Comparison of ENCODE assay signal across 19 cellular contexts in the genomic region with DNA sequence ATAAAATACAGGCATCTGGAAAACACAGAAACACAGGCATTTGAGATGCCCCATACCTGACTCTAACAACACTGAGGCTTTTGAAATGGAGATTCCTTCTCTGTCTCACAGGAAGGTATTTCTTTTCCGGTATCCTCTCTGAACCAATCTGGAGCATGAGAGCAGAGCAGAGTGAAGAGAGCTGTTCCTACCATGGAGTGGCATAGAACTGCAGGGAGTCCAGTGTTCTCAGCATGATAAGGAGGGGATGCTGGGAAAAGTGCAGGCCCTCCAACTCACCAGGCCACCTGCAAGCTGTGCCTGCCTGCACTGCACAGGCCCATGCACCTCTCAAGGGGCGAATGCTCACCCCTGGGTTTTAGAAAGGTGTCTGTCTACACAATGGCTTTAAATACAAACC.
DNase-seq lines count a peak whose midpoint lies in the region; ATAC-seq, FAIRE-seq and TF ChIP-seq lines count a peak whose summit lies in the region.
"Had no signal": no experiment of that assay in that cellular context is flagged by ENCODE, and none has a peak within 500 bp of the region (broad histone marks: within the 10 kb centered on the region; RNA-seq: fewer than 3 reads in every experiment).

No MANE protein-coding gene starts in this region.

- no peak for TF ChIP-seq POLR2A in H1 (IDR thresholded peaks at IDR 0.05; ENCODE audit: control extremely low read depth in 1 of 2, low read depth in 2 of 2, low read length in 2 of 2)

- no peaks in the 10 kb centered on the region for H3K23me2 ChIP-seq in H1 (ENCODE audit: low read depth, low read length)

- peak; percentile 72 for ATAC-seq in GM23338
- ATAC-seq in Panc1 = no peak
- ATAC-seq in GM18909 (IDR thresholded peaks at IDR 0.05; ENCODE audit: poor library complexity, unreplicated experiment) = no peak

- no peak overlapping the region for H2BK20ac ChIP-seq in H1 (ENCODE audit: low read length)

- intact Hi-C loops in Panc1 (cut with micrococcal nuclease; ENCODE audit: unreplicated experiment) = no loop called here

- H4K20me1 ChIP-seq in GM23338 (replicated peaks; ENCODE audit: insufficient read depth) = no peaks in the 10 kb centered on the region
- peaks cover 0 to 1% of the 10 kb centered on the region in 2 experiments for H4K20me1 ChIP-seq in H1 (replicated peaks in 1 of 2; ENCODE audit: control insufficient read depth in 1 of 2, insufficient read depth in 2 of 2, low read length in 2 of 2)

- H3K79me1 ChIP-seq in H1 (ENCODE audit: low read depth, low read length) = no peaks in the 10 kb centered on the region

- H3K27me3 ChIP-seq in GM23338 (ENCODE audit: insufficient read depth) (no peaks in the 10 kb centered on the region), Panc1 (ENCODE audit: control insufficient read depth, insufficient read depth, low read length) (no peaks in the 10 kb centered on the region), H1 (replicated peaks in 1 of 4; ENCODE audit: control insufficient read depth in 3 of 4, extremely low read depth in 1 of 4, insufficient read depth in 3 of 4, low read length in 3 of 4) (no peaks in the 10 kb centered on the region; a peak in 2 of 7 replicates)
- H3K27me3 ChIP-seq: BE2C had no signal

- H3K9me3 ChIP-seq in HEK293 (ENCODE audit: control insufficient read depth, insufficient read depth, low read depth, low read length) (no peaks in the 10 kb centered on the region), Panc1 (ENCODE audit: control insufficient read depth, insufficient read depth, low read depth, low read length) (no peaks in the 10 kb centered on the region), H1 (ENCODE audit: insufficient read depth in 2 of 2, low read depth in 1 of 2, low read length in 1 of 2) (no peaks in the 10 kb centered on the region)
- H3K9me3 ChIP-seq: BE2C, HAP-1 had no signal

- no peaks in the 10 kb centered on the region for H3K79me2 ChIP-seq in GM23338 (replicated peaks; ENCODE audit: insufficient read depth)
- H3K79me2 ChIP-seq in H1 (ENCODE audit: control insufficient read depth in 1 of 2, insufficient read depth in 2 of 2, low read length in 2 of 2) = no peaks in the 10 kb centered on the region

- 83% methylated on average over 2 of the region's 2 CpGs; no CpG with 5 or more reads in 1 of the 2 experiments for WGBS in H1 (ENCODE audit: extremely low coverage in 1 of 2, insufficient coverage in 1 of 2, insufficient read length in 1 of 2, insufficient replicate concordance in 2 of 2, low coverage in 1 of 2, low lambda C conversion rate in 2 of 2, missing lambda C conversion rate in 1 of 2), 2 experiments

- no peak overlapping the region for H3K4me3 ChIP-seq in GM23338
- no peak overlapping the region for H3K4me3 ChIP-seq in HEK293 (ENCODE audit: low read depth, low read length)
- H3K4me3 ChIP-seq in Panc1 (ENCODE audit: low read depth in 2 of 2, low read length in 2 of 2) = no peak overlapping the region
- H3K4me3 ChIP-seq in H1 (ENCODE audit: extremely low read depth in 1 of 4, insufficient read depth in 2 of 4, low read depth in 3 of 4, low read length in 4 of 4) = no peak overlapping the region
- H3K4me3 ChIP-seq: HAP-1 had no signal

- H3F3A ChIP-seq in GM23338 (replicated peaks; ENCODE audit: low read depth) = no peaks in the 10 kb centered on the region

- no peak for TF ChIP-seq EP300 in H1 (IDR thresholded peaks at IDR 0.05; ENCODE audit: borderline replicate concordance in 1 of 2, low read depth in 2 of 2, low read length in 2 of 2)

- H2BK5ac ChIP-seq in H1 (ENCODE audit: low read depth, low read length) = no peak overlapping the region

- in situ Hi-C loops in Panc1 (cut with HindIII; ENCODE audit: low pct_unique_long_range_greater_than_20kb, low sequenced_read_pairs) = no loop called here

- no peak overlapping the region for H3K27ac Mint-ChIP-seq in GM23338
- H3K27ac Mint-ChIP-seq: CD4-positive, CD25-positive, alpha-beta regulatory T cell had no signal

- H3K27me3 Mint-ChIP-seq in GM23338 (ENCODE audit: insufficient read depth, low read depth, poor library complexity) = no peaks in the 10 kb centered on the region
- H3K27me3 Mint-ChIP-seq: CD4-positive, CD25-positive, alpha-beta regulatory T cell had no signal

- no peak overlapping the region for H2AK5ac ChIP-seq in H1 (ENCODE audit: low read depth, low read length)

- no peak overlapping the region for H2BK120ac ChIP-seq in H1 (replicated peaks; ENCODE audit: low read depth, low read length)

- no peak overlapping the region for H3K4ac ChIP-seq in H1 (replicated peaks; ENCODE audit: insufficient read length, low read depth, low read length)

- CTCF ChIA-PET in HEK293 (lab: Yijun Ruan, JAX) = interaction anchor here (0.6 kb wide), 1 partner anchor 12 kb away, joined by 4 read pairs; no protein-coding TSS in a partner anchor
- CTCF ChIA-PET in Panc1 (lab: Charles Lee) = no interaction called here
- CTCF ChIA-PET in H1 (lab: Charles Lee; ENCODE audit: partially characterized antibody) = interaction anchor here (1.2 to 1.9 kb wide), 2 partner anchors 10 to 91 kb away, joined by 3 to 7 read pairs; no protein-coding TSS in a partner anchor

- DNase-seq in GM23338 (ENCODE audit: low spot score) (peak; percentile 30), Panc1 (ENCODE audit: low read depth, low spot score) (no peak), H1 (ENCODE audit: low read depth in 1 of 2, low spot score in 2 of 2) (no peak), KG1 (lab: John Stamatoyannopoulos, UW) (no peak), activated T-cell treated with anti-CD3 and anti-CD28 coated beads for 4 hours (no peak)
- DNase-seq: ACHN; BE2C; C1 segment of cervical spinal cord; CD4-positive, CD25-positive, alpha-beta regulatory T cell; DMS153; DMS79 treated with DMSO at 0.1 percent for 48 hours; GF-D8; IMR-90; KBM-7 had no signal

- H3K9me2 ChIP-seq in GM23338 (ENCODE audit: insufficient read depth) = no peaks in the 10 kb centered on the region

- no peaks in the 10 kb centered on the region for H3K36me3 ChIP-seq in GM23338 (ENCODE audit: insufficient read depth)
- no peaks in the 10 kb centered on the region for H3K36me3 ChIP-seq in HEK293 (ENCODE audit: control insufficient read depth in 2 of 2, insufficient read depth in 1 of 2, low read length in 2 of 2)
- H3K36me3 ChIP-seq in Panc1 (ENCODE audit: control insufficient read depth, insufficient read depth, low read length) = no peaks in the 10 kb centered on the region
- H3K36me3 ChIP-seq in H1 (ENCODE audit: control insufficient read depth in 2 of 4, insufficient read depth in 4 of 4, low read length in 3 of 4) = no peaks in the 10 kb centered on the region
- H3K36me3 ChIP-seq: BE2C, HAP-1 had no signal

- no peak overlapping the region for H2AFZ ChIP-seq in GM23338
- no peak overlapping the region for H2AFZ ChIP-seq in H1 (ENCODE audit: low read length)

- no peak overlapping the region for H2BK15ac ChIP-seq in H1 (ENCODE audit: low read length)

- no peak overlapping the region for H3K9ac ChIP-seq in H1 (replicated peaks in 1 of 4; ENCODE audit: extremely low read depth in 1 of 4, low read depth in 3 of 4, low read length in 3 of 4)

- POLR2A ChIA-PET in HEK293 (lab: Yijun Ruan, JAX) = no interaction called here
- POLR2A ChIA-PET in Panc1 (lab: Charles Lee) = no interaction called here
- POLR2A ChIA-PET in H1 (lab: Charles Lee; ENCODE audit: partially characterized antibody) = interaction anchor here (0.9 kb wide), 1 partner anchor 66 kb away, joined by 4 read pairs; no protein-coding TSS in a partner anchor

- H3K56ac ChIP-seq in H1 (replicated peaks; ENCODE audit: insufficient read length, low read depth, low read length) = no peak overlapping the region

- TF ChIP-seq CTCF in GM23338 (conservative IDR thresholded peaks at IDR 0.05; ENCODE audit: low read depth in 2 of 2) = no peak
- TF ChIP-seq CTCF in HEK293 (tag by site-specific recombination; IDR thresholded peaks at IDR 0.05) = no peak
- TF ChIP-seq CTCF in Panc1 (IDR thresholded peaks at IDR 0.05) = no peak
- TF ChIP-seq CTCF in H1 (IDR thresholded peaks at IDR 0.05; ENCODE audit: control extremely low read depth in 1 of 3, insufficient read depth in 1 of 3, low read depth in 1 of 3, low read length in 3 of 3) = no peak

- H4K5ac ChIP-seq in H1 (ENCODE audit: insufficient read length, low read depth, low read length) = no peak overlapping the region

- FAIRE-seq in H1 (lab: Jason Lieb, UNC) = peak; percentile 24
- FAIRE-seq: A204.1 had no signal

- no peaks in the 10 kb centered on the region for H3K36me3 Mint-ChIP-seq in GM23338 (ENCODE audit: low read depth)
- H3K36me3 Mint-ChIP-seq: CD4-positive, CD25-positive, alpha-beta regulatory T cell had no signal

- H4K8ac ChIP-seq in H1 (ENCODE audit: extremely low read depth, insufficient read depth, low read length) = no peak overlapping the region

- H2BK12ac ChIP-seq in H1 (ENCODE audit: low read depth, low read length) = no peak overlapping the region

- no peak overlapping the region for H3K23ac ChIP-seq in H1 (ENCODE audit: insufficient read length)

- H3K4me3 Mint-ChIP-seq in GM23338 = no peak overlapping the region
- H3K4me3 Mint-ChIP-seq: CD4-positive, CD25-positive, alpha-beta regulatory T cell had no signal

- H3K4me1 Mint-ChIP-seq in GM23338 = peaks cover 21% of the 10 kb centered on the region
- H3K4me1 Mint-ChIP-seq: CD4-positive, CD25-positive, alpha-beta regulatory T cell had no signal

- H3K4me2 ChIP-seq in GM23338 (no peak overlapping the region), H1 (ENCODE audit: insufficient read depth in 1 of 2, low read depth in 2 of 2, low read length in 2 of 2) (no peak overlapping the region)

- no peak overlapping the region for H3K18ac ChIP-seq in H1 (ENCODE audit: extremely low read depth, low read length)

- TF ChIP-seq RAD21 in H1 (IDR thresholded peaks at IDR 0.05 in 1 of 2, conservative IDR thresholded peaks at IDR 0.05 in 1 of 2; ENCODE audit: low read depth in 2 of 2, low read length in 2 of 2) = no peak

- no peak overlapping the region for H3K14ac ChIP-seq in H1 (ENCODE audit: insufficient read length)

- no peaks in the 10 kb centered on the region for H3K9me3 Mint-ChIP-seq in GM23338

- no peak overlapping the region for H4K91ac ChIP-seq in H1 (replicated peaks; ENCODE audit: insufficient read length, low read length)

- BruUV-seq in Panc1 (replicated peaks; lab: Mats Ljungman, UMichigan) = no TSS peak

- no peak overlapping the region for H3K27ac ChIP-seq in GM23338 (ENCODE audit: low read depth)
- H3K27ac ChIP-seq in HEK293 (ENCODE audit: extremely low read depth, low read depth, low read length) = no peak overlapping the region
- H3K27ac ChIP-seq in Panc1 (ENCODE audit: low read length) = 0 out of 2 replicates have a peak overlapping the region, but pooled peaks have one; percentile 17
- no peak overlapping the region for H3K27ac ChIP-seq in H1 (ENCODE audit: low read depth, low read length)
- H3K27ac ChIP-seq: HL-60 had no signal

- H3K4me1 ChIP-seq in GM23338 (ENCODE audit: insufficient read depth) (peaks cover 19% of the 10 kb centered on the region), HEK293 (ENCODE audit: control insufficient read depth, insufficient read depth, low read length) (no peaks in the 10 kb centered on the region), Panc1 (ENCODE audit: control insufficient read depth, insufficient read depth, low read length) (peaks cover 6% of the 10 kb centered on the region), H1 (replicated peaks in 1 of 4; ENCODE audit: control insufficient read depth in 3 of 4, insufficient read depth in 4 of 4, low read length in 3 of 4) (peaks cover 1 to 6% (median 5%) of the 10 kb centered on the region in 4 experiments; a peak in 4 of 7 replicates)
- H3K4me1 ChIP-seq: BE2C, HAP-1 had no signal

TF ChIP-seq in H1, 55 proteins besides CTCF, POLR2A, EP300 and RAD21 (continues in another document):
- TF ChIP-seq POU5F1 (IDR thresholded peaks at IDR 0.05; ENCODE audit: low read depth, low read length) = no peak
